Comparison of ENCODE assay signal across 26 cellular contexts in genomic region chr2:231413921-231414476, GRCh38. TPM values are rescaled to one million over a fixed set of nuclear protein-coding genes. Genes with fewer than 3 reads are reported as not detected.
DNase-seq lines count a peak whose midpoint lies in the region; ATAC-seq, FAIRE-seq and TF ChIP-seq lines count a peak whose summit lies in the region.
"Had no signal": no experiment of that assay in that cellular context is flagged by ENCODE, and none has a peak within 500 bp of the region (broad histone marks: within the 10 kb centered on the region; RNA-seq: fewer than 3 reads in every experiment).

No MANE protein-coding gene starts in this region.

- H3K79me1 ChIP-seq in trophoblast cell (ENCODE audit: low read length) = peaks cover 5% of the 10 kb centered on the region

- POLR2A ChIA-PET in HEK293T (lab: Yijun Ruan, JAX) (interaction anchor here (1.3 kb wide), 1 partner anchor 51 kb away, joined by 7 read pairs; the partner anchor contains the start of gene NCL), K562 (lab: Yijun Ruan, JAX) (interaction anchor here (0.6 to 0.8 kb wide), 2 partner anchors 9 to 51 kb away, joined by 3 read pairs; no protein-coding TSS in a partner anchor)

- ATAC-seq in K562 (no peak), HG02642 (IDR thresholded peaks at IDR 0.05; ENCODE audit: poor library complexity, unreplicated experiment) (no peak)
- ATAC-seq: stimulated activated memory B cell treated with anti-CD40 and anti-IgM and Interleukin-4, amounts not matched to agents 10 μg/mL and 1 μg/mL and 100 μg/mL, for 72 hours had no signal

- no peaks in the 10 kb centered on the region for H3K36me3 ChIP-seq in K562 (ENCODE audit: control insufficient read depth, insufficient read depth, low read length)
- H3K36me3 ChIP-seq in liver (ENCODE audit: control insufficient read depth in 4 of 4, insufficient read depth in 3 of 4, low read depth in 1 of 4, low read length in 3 of 4) = no peaks in the 10 kb centered on the region
- no peaks in the 10 kb centered on the region for H3K36me3 ChIP-seq in trophoblast cell (ENCODE audit: control insufficient read depth in 1 of 2, insufficient read depth in 2 of 2, low read length in 2 of 2)
- H3K36me3 ChIP-seq: ascending aorta had no signal

- H3K4ac ChIP-seq in trophoblast cell (ENCODE audit: low read depth, low read length) = no peak overlapping the region

- no peak for TF ChIP-seq POLR2A in K562 (conservative IDR thresholded peaks at IDR 0.05)

- no peak overlapping the region for H3K9ac ChIP-seq in K562 (ENCODE audit: insufficient read depth in 1 of 2, low read depth in 2 of 2, low read length in 2 of 2)
- H3K9ac ChIP-seq in liver (ENCODE audit: low read depth in 1 of 2, low read length in 2 of 2) = no peak overlapping the region
- no peak overlapping the region for H3K9ac ChIP-seq in trophoblast cell (ENCODE audit: low read length)
- H3K9ac ChIP-seq: KMS-11 had no signal

- DNase-seq in HEK293T (ENCODE audit: extremely low spot score) = peak; percentile 3
- no peak for DNase-seq in K562 (ENCODE audit: extremely low read depth in 1 of 4, low spot score in 3 of 4)
- DNase-seq in trophoblast cell = peak in 1 of 2 donors; percentile 43
- no peak for DNase-seq in posterior vena cava (ENCODE audit: low spot score)
- no peak for DNase-seq in SIG-M5 treated with dmso at 0.1 percent for 504 hours (lab: John Stamatoyannopoulos, UW; ENCODE audit: unreplicated experiment)
- DNase-seq in activated CD4-positive, CD25-positive, alpha-beta regulatory T cell (lab: John Stamatoyannopoulos, UW) = no peak
- DNase-seq: activated B cell treated with CpG ODN at 0.5 μM for 24 hours; activated CD4-positive, alpha-beta T cell treated with anti-CD3 and anti-CD28 coated beads, Interleukin-2, amount 50 U/mL, for 4 hours; activated CD8-positive, alpha-beta memory T cell treated with anti-CD3 and anti-CD28 coated beads, Interleukin-2, amount 50 U/mL, for 4 hours; activated naive CD8-positive, alpha-beta T cell treated with anti-CD3 and anti-CD28 coated beads for 36 hours; central memory CD4-positive, alpha-beta T cell; midbrain; NCI-H1417 treated with DMSO at 0.1 percent for 48 hours; NCI-H446 treated with DMSO at 0.1 percent for 48 hours; OCI-M1; SHP77 treated with DMSO at 0.1 percent for 48 hours; stimulated activated CD4-positive, alpha-beta T cell treated with anti-CD3 and anti-CD28 coated beads, Interleukin-2, amount 100 ng/mL, for 24 hours; testis had no signal

- no peak overlapping the region for H2BK120ac ChIP-seq in trophoblast cell (ENCODE audit: insufficient read depth, low read length, poor library complexity)

- H4K91ac ChIP-seq in trophoblast cell (ENCODE audit: low read depth, low read length) = no peak overlapping the region

- no peak overlapping the region for H2BK12ac ChIP-seq in trophoblast cell (ENCODE audit: low read length)

- H2AFZ ChIP-seq in K562 (ENCODE audit: low read depth, low read length) (0 out of 2 replicates have a peak overlapping the region, but pooled peaks have one; percentile 14), trophoblast cell (ENCODE audit: insufficient read depth, low read length, poor library complexity) (no peak overlapping the region)

- no TSS peak for BruUV-seq in K562 (replicated peaks; lab: Mats Ljungman, UMichigan)

- H4K12ac ChIP-seq in trophoblast cell (ENCODE audit: low read depth, low read length) = no peak overlapping the region

- H4K20me1 ChIP-seq in K562 (replicated peaks; ENCODE audit: control insufficient read depth, insufficient read depth, low read length) = no peaks in the 10 kb centered on the region

- TF ChIP-seq CTCF in K562 (IDR thresholded peaks at IDR 0.05 in 2 of 3, conservative IDR thresholded peaks at IDR 0.05 in 1 of 3; ENCODE audit: insufficient read depth in 2 of 3, low read depth in 1 of 3, low read length in 3 of 3) (no peak), liver (IDR thresholded peaks at IDR 0.05; ENCODE audit: low read depth, low read length, missing input control) (no peak)

- no peak overlapping the region for H3K27ac ChIP-seq in K562 (ENCODE audit: extremely low read depth, low read depth, low read length)
- no peak overlapping the region for H3K27ac ChIP-seq in liver (ENCODE audit: low read depth in 1 of 2, low read length in 2 of 2)
- H3K27ac ChIP-seq in trophoblast cell (ENCODE audit: low read depth, low read length) = no peak overlapping the region
- H3K27ac ChIP-seq: ascending aorta, C4-2B, KMS-11, testis had no signal

- no peak overlapping the region for H3K14ac ChIP-seq in trophoblast cell (ENCODE audit: low read length)

- TF ChIP-seq EP300 in K562 (IDR thresholded peaks at IDR 0.05; ENCODE audit: low read length) = no peak

- H3K79me2 ChIP-seq in K562 (ENCODE audit: control insufficient read depth, insufficient read depth, low read length) (no peaks in the 10 kb centered on the region), trophoblast cell (ENCODE audit: control insufficient read depth, insufficient read depth, low read length, poor library complexity) (no peaks in the 10 kb centered on the region)

- intact Hi-C loops in K562 (cut with micrococcal nuclease) = no loop called here
- intact Hi-C loops in posterior vena cava (cut with DNase I) = loop anchor here in 1 of 2 donors (10.0 kb wide), 2 partner anchors 119 to 309 kb away; no protein-coding TSS in a partner anchor

- no peak overlapping the region for H3K23ac ChIP-seq in trophoblast cell (ENCODE audit: low read length)

- H3K9me1 ChIP-seq in K562 (ENCODE audit: control insufficient read depth, insufficient read depth, low read length) = no peaks in the 10 kb centered on the region

- 12% methylated on average over 10 of the region's 15 CpGs for WGBS in K562 (ENCODE audit: insufficient coverage, low coverage, missing lambda C conversion rate)
- WGBS in liver = 25% methylated on average over 15 of the region's 15 CpGs
- WGBS in trophoblast cell (ENCODE audit: extremely low coverage, insufficient coverage, insufficient read length) = no CpG with 5 or more reads among the region's 15 CpGs

- peaks cover 1 to 11% of the 10 kb centered on the region in 2 experiments; a peak in 3 of 5 replicates for H3K27me3 ChIP-seq in K562 (ENCODE audit: control insufficient read depth in 2 of 2, insufficient read depth in 2 of 2, low read length in 2 of 2)
- H3K27me3 ChIP-seq in liver (ENCODE audit: control insufficient read depth in 4 of 4, insufficient read depth in 4 of 4, low read length in 3 of 4) = no peaks in the 10 kb centered on the region
- no peaks in the 10 kb centered on the region for H3K27me3 ChIP-seq in trophoblast cell (ENCODE audit: insufficient read depth, low read length)
- H3K27me3 ChIP-seq: ascending aorta, testis had no signal

- TF ChIP-seq RAD21 in K562 (CRISPR knock-in tag; conservative IDR thresholded peaks at IDR 0.05 in 1 of 2, IDR thresholded peaks at IDR 0.05 in 1 of 2) = no peak
- peak in 1 of 2 donors; percentile 49 for TF ChIP-seq RAD21 in liver (IDR thresholded peaks at IDR 0.05)

- H3K9me3 ChIP-seq in K562 (replicated peaks; ENCODE audit: control insufficient read depth, insufficient read depth, low read depth, low read length) (peaks cover 2% of the 10 kb centered on the region; the same call in 1 of the 2 replicates), liver (ENCODE audit: control insufficient read depth in 4 of 4, low read length in 3 of 4) (no peaks in the 10 kb centered on the region), trophoblast cell (ENCODE audit: insufficient read depth, low read depth, low read length) (peaks cover 3% of the 10 kb centered on the region)
- H3K9me3 ChIP-seq: ascending aorta, testis had no signal

- peaks cover 0 to 4% of the 10 kb centered on the region in 2 experiments; a peak in 3 of 5 replicates for H3K4me1 ChIP-seq in K562 (replicated peaks in 1 of 2; ENCODE audit: control insufficient read depth in 2 of 2, insufficient read depth in 2 of 2, low read length in 2 of 2)
- H3K4me1 ChIP-seq in liver (ENCODE audit: control insufficient read depth in 4 of 4, insufficient read depth in 4 of 4, low read length in 3 of 4) = peaks cover 4 to 20% (median 9%) of the 10 kb centered on the region in 4 donors
- peaks cover 4 to 11% of the 10 kb centered on the region in 2 experiments for H3K4me1 ChIP-seq in trophoblast cell (ENCODE audit: control insufficient read depth in 1 of 2, insufficient read depth in 2 of 2, low read length in 2 of 2)

- no peak for FAIRE-seq in K562 (lab: Jason Lieb, UNC)
- FAIRE-seq: endothelial cell of umbilical vein had no signal

- no peak overlapping the region for H4K8ac ChIP-seq in trophoblast cell (ENCODE audit: low read depth, low read length)

- H2BK5ac ChIP-seq in trophoblast cell (ENCODE audit: low read depth, low read length, poor library complexity) = no peak overlapping the region

- no peak overlapping the region for H2AK5ac ChIP-seq in trophoblast cell (ENCODE audit: low read length)

- CTCF ChIA-PET in HEK293T (lab: Yijun Ruan, JAX) = interaction anchor here (0.5 to 1.9 kb wide), 3 partner anchors 38 to 129 kb away, joined by 3 to 4 read pairs (median 3); no protein-coding TSS in a partner anchor
- CTCF ChIA-PET in K562 (lab: Yijun Ruan, JAX; ENCODE audit: low intra/inter-chr PET ratio) = no interaction called here

- in situ Hi-C loops in K562 (cut with MboI) = no loop called here

- no peak overlapping the region for H3K4me3 ChIP-seq in K562
- peak overlapping the region in 1 of 3 donors; percentile 24 for H3K4me3 ChIP-seq in liver (ENCODE audit: low read depth in 1 of 3, low read length in 3 of 3)
- no peak overlapping the region for H3K4me3 ChIP-seq in trophoblast cell (ENCODE audit: low read depth, low read length)
- H3K4me3 ChIP-seq: ascending aorta, smooth muscle cell, testis had no signal

- H3K4me2 ChIP-seq in K562 (ENCODE audit: insufficient read depth, low read length) = no peak overlapping the region
- H3K4me2 ChIP-seq in trophoblast cell (ENCODE audit: low read length) = peak overlapping the region; percentile 18
- H3K4me2 ChIP-seq: KMS-11, smooth muscle cell had no signal

- H3K18ac ChIP-seq in trophoblast cell (ENCODE audit: low read length) = no peak overlapping the region

RNA-seq across cellular contexts. Expression of gene B3GNT7, which starts 18.5 kb away (rescaled TPM):
- total RNA-seq in K562 (2011; cell fraction: chromatin; rRNA removed; ENCODE audit: low replicate concordance) = not detected in 2 replicates
- not detected in 2 replicates for total RNA-seq in K562 (2011; cell fraction: nucleolus; rRNA removed)
- not detected in 2 replicates for total RNA-seq in K562 (2011; cell fraction: nucleoplasm; rRNA removed)
- not detected in 2 replicates for total RNA-seq in K562 (2014; rRNA removed)
- total RNA-seq in K562 (2014; rRNA removed; fragmentation: Illumina TruSeq; extraction: Trizol) = not detected in 2 replicates
- total RNA-seq in K562 (2015; rRNA removed; fragmentation: Illumina TruSeq; extraction: Trizol) = not detected in 2 replicates
- total RNA-seq in K562 (2021) = 0.20 and 0.69 TPM in 2 replicates
- not detected in 2 replicates for polyA plus RNA-seq in K562 (2011; rRNA removed)
- polyA plus RNA-seq in K562 (2011; cell fraction: cytosol; rRNA removed) = not detected in 2 replicates
- polyA plus RNA-seq in K562 (2011; cell fraction: nucleus; rRNA removed) = 0.09 TPM in 1 of 2 replicates, not detected in the other
- not detected in 2 replicates for polyA plus RNA-seq in K562 (2012)
- not detected in 2 replicates for polyA plus RNA-seq in K562 (2014; fragmentation: Illumina TruSeq; extraction: Trizol)
- polyA plus RNA-seq in K562 (2014; fragmentation: Nextera tagmentation; extraction: Ambion mirVana) = not detected
- not detected in 2 replicates for polyA plus RNA-seq in K562 (2014; rRNA removed)
- not detected in 2 replicates for polyA minus RNA-seq in K562 (2011; rRNA and poly(A)+ RNA removed)
- not detected in 2 replicates for polyA minus RNA-seq in K562 (2011; cell fraction: cytosol; rRNA and poly(A)+ RNA removed)
- not detected in 2 replicates for polyA minus RNA-seq in K562 (2011; cell fraction: nucleus; rRNA and poly(A)+ RNA removed)
- 1 to 10 TPM; 1.1 to 1.7 TPM for total RNA-seq in liver
- polyA plus RNA-seq in liver = under 1 TPM; 0.74 to 0.96 TPM
- polyA plus RNA-seq in trophoblast cell (2013) = 2.4 and 2.6 TPM in 2 replicates
- total RNA-seq in posterior vena cava = 1 to 10 TPM; 5.7 to 7.7 TPM

RNA-seq across cellular contexts. Expression of gene NCL, which starts 50.3 kb away (rescaled TPM):
- total RNA-seq in K562 (2011; cell fraction: chromatin; rRNA removed; ENCODE audit: low replicate concordance) = 134 and 401 TPM in 2 replicates
- total RNA-seq in K562 (2011; cell fraction: nucleolus; rRNA removed) = 48.9 and 57.2 TPM in 2 replicates
- total RNA-seq in K562 (2011; cell fraction: nucleoplasm; rRNA removed) = 121 and 139 TPM in 2 replicates
- 327 and 460 TPM in 2 replicates for total RNA-seq in K562 (2014; rRNA removed)
- 463 and 510 TPM in 2 replicates for total RNA-seq in K562 (2014; rRNA removed; fragmentation: Illumina TruSeq; extraction: Trizol)
- 315 and 361 TPM in 2 replicates for total RNA-seq in K562 (2015; rRNA removed; fragmentation: Illumina TruSeq; extraction: Trizol)
- 530 and 589 TPM in 2 replicates for total RNA-seq in K562 (2021)
- polyA plus RNA-seq in K562 (2011; rRNA removed) = 130 and 194 TPM in 2 replicates
- polyA plus RNA-seq in K562 (2011; cell fraction: cytosol; rRNA removed) = 35.3 and 59.4 TPM in 2 replicates
- 92.8 and 111 TPM in 2 replicates for polyA plus RNA-seq in K562 (2011; cell fraction: nucleus; rRNA removed)
- polyA plus RNA-seq in K562 (2012) = 251 and 327 TPM in 2 replicates
- polyA plus RNA-seq in K562 (2014; fragmentation: Illumina TruSeq; extraction: Trizol) = 609 and 732 TPM in 2 replicates
- polyA plus RNA-seq in K562 (2014; fragmentation: Nextera tagmentation; extraction: Ambion mirVana) = 10 to 100 TPM; 80.9 to 92.9 TPM
- 440 and 520 TPM in 2 replicates for polyA plus RNA-seq in K562 (2014; rRNA removed)
- 335 and 337 TPM in 2 replicates for polyA minus RNA-seq in K562 (2011; rRNA and poly(A)+ RNA removed)
- 118 and 138 TPM in 2 replicates for polyA minus RNA-seq in K562 (2011; cell fraction: cytosol; rRNA and poly(A)+ RNA removed)
- 47.0 and 106 TPM in 2 replicates for polyA minus RNA-seq in K562 (2011; cell fraction: nucleus; rRNA and poly(A)+ RNA removed)
- 10 to 100 TPM; 83.1 to 93.0 TPM for total RNA-seq in liver
- polyA plus RNA-seq in liver = 100 to 1,000 TPM; 121 to 139 TPM
- 312 and 322 TPM in 2 replicates for polyA plus RNA-seq in trophoblast cell (2013)
- 100 to 1,000 TPM; 341 to 448 TPM for total RNA-seq in posterior vena cava
